20 cellular contexts compared by ENCODE assay signal in the genomic region with DNA sequence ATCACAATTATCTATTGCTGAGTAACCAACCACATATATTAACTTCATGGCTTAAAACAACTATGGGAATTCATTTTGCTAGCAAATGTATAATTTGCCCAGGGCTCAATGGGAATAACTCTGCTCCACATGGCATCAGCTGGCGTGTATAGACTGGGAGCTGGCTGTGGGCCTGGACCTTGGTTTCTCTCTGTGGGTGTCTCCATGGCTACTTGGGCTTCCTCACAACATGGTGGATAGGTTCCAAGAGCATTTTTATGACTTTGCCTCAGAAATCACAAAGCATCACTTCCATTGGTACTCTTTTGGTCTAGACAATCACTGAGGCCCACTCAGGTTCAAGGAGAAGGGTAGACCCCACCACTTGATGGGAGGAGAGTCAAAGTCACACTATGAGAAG.
"Had no signal": no experiment of that assay in that cellular context is flagged by ENCODE, and none has a peak within 500 bp of the region (broad histone marks: within the 10 kb centered on the region; RNA-seq: fewer than 3 reads in every experiment).

No MANE protein-coding gene starts in this region.

- H3K9me3 Mint-ChIP-seq: activated B cell treated with CpG ODN at 0.5 μM for 24 hours; activated T-helper 17 cell treated with anti-CD3 and anti-CD28 coated beads, Interleukin-2, amount 50 U/mL, for 72 hours; immature natural killer cell had no signal

- DNase-seq: activated B cell treated with CpG ODN at 0.5 μM for 24 hours; adrenal gland; aorta; cerebellar nuclear complex; effector memory CD4-positive, alpha-beta T cell; heart left ventricle; immature natural killer cell; kidney; left colon; mammary epithelial cell; ovary; stimulated activated CD4-positive, alpha-beta T cell treated with anti-CD3 and anti-CD28 coated beads, Interleukin-12 subunit alpha, Interleukin-12 subunit beta, amount 100 ng/mL, for 4 hours; stimulated activated CD4-positive, alpha-beta T cell treated with anti-CD3 and anti-CD28 coated beads, Interleukin-4, amount 100 ng/mL, for 1 hour; T-helper 1 cell had no signal

- H3K27me3 Mint-ChIP-seq: activated B cell treated with CpG ODN at 0.5 μM for 24 hours; activated T-helper 17 cell treated with anti-CD3 and anti-CD28 coated beads, Interleukin-2, amount 50 U/mL, for 72 hours; brain; progenitor cell of endocrine pancreas had no signal

- H3K27ac Mint-ChIP-seq: activated B cell treated with CpG ODN at 0.5 μM for 24 hours; activated naive CD4-positive, alpha-beta T cell treated with anti-CD3 and anti-CD28 coated beads, Interleukin-2, amount 50 U/mL, for 72 hours; immature natural killer cell; progenitor cell of endocrine pancreas had no signal

- H3K4me3 Mint-ChIP-seq: activated B cell treated with CpG ODN at 0.5 μM for 24 hours; activated T-helper 17 cell treated with anti-CD3 and anti-CD28 coated beads, Interleukin-2, amount 50 U/mL, for 72 hours; brain; immature natural killer cell; T-helper 2 cell treated with Interferon-gamma antibody and Interleukin-4, amounts not matched to agents 5 μg/mL and 100 μg/mL, for 36 hours had no signal

- ATAC-seq: activated naive CD4-positive, alpha-beta T cell treated with anti-CD3 and anti-CD28 coated beads, Interleukin-2, amount 50 U/mL, for 72 hours; activated T-helper 17 cell treated with anti-CD3 and anti-CD28 coated beads, Interleukin-2, amount 50 U/mL, for 72 hours; heart left ventricle; left colon; sciatic nerve had no signal
